In the genomic region with DNA sequence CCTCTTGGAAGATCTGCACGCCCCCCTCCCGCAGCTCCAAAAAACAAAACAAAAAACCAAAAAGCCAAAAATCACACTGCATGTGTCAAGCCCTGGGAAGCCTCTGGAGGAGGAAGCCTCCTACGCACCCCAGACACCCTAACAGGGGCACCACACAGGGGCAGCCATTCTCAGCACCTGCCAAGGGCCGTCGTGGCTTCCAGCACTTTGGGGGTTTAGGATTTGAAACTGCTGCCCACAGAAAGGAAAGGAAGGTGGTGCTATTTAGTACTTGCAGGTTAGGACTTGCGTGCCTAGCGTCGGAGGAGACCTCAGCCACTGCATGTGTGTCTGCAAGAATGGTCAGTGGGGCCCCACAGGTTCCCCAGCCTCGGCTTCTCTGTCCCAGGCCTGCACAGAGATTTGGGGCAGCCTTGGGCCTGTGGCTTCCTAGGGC, we compare ENCODE assay signal across 10 cellular contexts. TPM values are rescaled to one million over a fixed set of nuclear protein-coding genes. Genes with fewer than 3 reads are reported as not detected.
DNase-seq lines count a peak whose midpoint lies in the region; ATAC-seq and TF ChIP-seq lines count a peak whose summit lies in the region.
"Had no signal": no experiment of that assay in that cellular context is flagged by ENCODE, and none has a peak within 500 bp of the region (broad histone marks: within the 10 kb centered on the region; RNA-seq: fewer than 3 reads in every experiment).

No MANE protein-coding gene starts in this region.

- intact Hi-C loops in CD8-positive, alpha-beta T cell (cut with DNase I, micrococcal nuclease) = loop anchor here (1.0 to 2.0 kb wide), 3 partner anchors 9 to 23 kb away; no protein-coding TSS in a partner anchor
- intact Hi-C loops in vagina (cut with DNase I) = no loop called here

- CTCF ChIA-PET in CD8-positive, alpha-beta T cell (lab: Charles Lee) = interaction anchor here (1.0 to 3.5 kb wide), 8 partner anchors 20 to 127 kb away, joined by 3 to 27 read pairs (median 6); no protein-coding TSS in a partner anchor

- H3K4me3 Mint-ChIP-seq in CD8-positive, alpha-beta T cell = peak overlapping the region; percentile 87

- peaks cover 56% of the 10 kb centered on the region for H3K4me1 Mint-ChIP-seq in CD8-positive, alpha-beta T cell (ENCODE audit: low read depth)

- H3K27ac Mint-ChIP-seq in CD8-positive, alpha-beta T cell = peak overlapping the region; percentile 95
- H3K27ac Mint-ChIP-seq in activated naive CD4-positive, alpha-beta T cell treated with anti-CD3 and anti-CD28 coated beads, Interleukin-2, amount 50 U/mL, for 72 hours = peak overlapping the region; percentile 95 to 99

- H3K9me3 Mint-ChIP-seq in CD8-positive, alpha-beta T cell = no peaks in the 10 kb centered on the region
- H3K9me3 Mint-ChIP-seq in activated naive CD4-positive, alpha-beta T cell treated with anti-CD3 and anti-CD28 coated beads, Interleukin-2, amount 50 U/mL, for 72 hours = no peaks in the 10 kb centered on the region

- H3K9me3 ChIP-seq in CD8-positive, alpha-beta T cell (ENCODE audit: low read length) = no peaks in the 10 kb centered on the region
- no peaks in the 10 kb centered on the region for H3K9me3 ChIP-seq in vagina

- H3K27ac ChIP-seq in CD8-positive, alpha-beta T cell (ENCODE audit: low read depth, low read length) = peak overlapping the region; percentile 59
- no peak overlapping the region for H3K27ac ChIP-seq in vagina

- TF ChIP-seq CTCF in CD8-positive, alpha-beta T cell (IDR thresholded peaks at IDR 0.05) = no peak
- no peak for TF ChIP-seq CTCF in omental fat pad (IDR thresholded peaks at IDR 0.05)
- TF ChIP-seq CTCF in vagina (IDR thresholded peaks at IDR 0.05) = no peak

- ATAC-seq in CD8-positive, alpha-beta T cell = peak; percentile 21
- ATAC-seq in GM19397 (IDR thresholded peaks at IDR 0.05; ENCODE audit: unreplicated experiment) (peak; percentile 16), HG03342 (IDR thresholded peaks at IDR 0.05; ENCODE audit: unreplicated experiment) (peak; percentile 17), omental fat pad (ENCODE audit: low FRiP score) (no peak)
- peak; percentile 11 to 24 for ATAC-seq in activated naive CD4-positive, alpha-beta T cell treated with anti-CD3 and anti-CD28 coated beads, Interleukin-2, amount 50 U/mL, for 72 hours

- H3K36me3 Mint-ChIP-seq in CD8-positive, alpha-beta T cell = no peaks in the 10 kb centered on the region
- peaks cover 0 to 10% of the 10 kb centered on the region in 2 donors for H3K36me3 Mint-ChIP-seq in activated naive CD4-positive, alpha-beta T cell treated with anti-CD3 and anti-CD28 coated beads, Interleukin-2, amount 50 U/mL, for 72 hours

- H3K27me3 Mint-ChIP-seq in CD8-positive, alpha-beta T cell (ENCODE audit: low read depth) = no peaks in the 10 kb centered on the region

- DNase-seq in CD8-positive, alpha-beta T cell = no peak
- peak in 1 of 2 donors; percentile 67 for DNase-seq in activated naive CD4-positive, alpha-beta T cell treated with anti-CD3 and anti-CD28 coated beads, Interleukin-2, amount 50 U/mL, for 72 hours (ENCODE audit: low spot score in 2 of 2)
- DNase-seq in T-helper 9 cell = no peak
- no peak for DNase-seq in omental fat pad (ENCODE audit: low spot score)
- DNase-seq in vagina (ENCODE audit: extremely low spot score in 2 of 2) = no peak
- no peak for DNase-seq in globus pallidus (ENCODE audit: low spot score)
- DNase-seq: DND-41, left colon had no signal

- peak overlapping the region; percentile 72 for H3K4me3 ChIP-seq in CD8-positive, alpha-beta T cell (ENCODE audit: low read depth, low read length)
- no peak overlapping the region for H3K4me3 ChIP-seq in vagina

- no peaks in the 10 kb centered on the region for H3K36me3 ChIP-seq in CD8-positive, alpha-beta T cell (ENCODE audit: insufficient read depth, low read length)
- no peaks in the 10 kb centered on the region for H3K36me3 ChIP-seq in vagina

- no peak for TF ChIP-seq POLR2A in vagina (IDR thresholded peaks at IDR 0.05)

- H3K4me1 ChIP-seq in CD8-positive, alpha-beta T cell (ENCODE audit: insufficient read depth, low read length) = peaks cover 40% of the 10 kb centered on the region
- no peaks in the 10 kb centered on the region for H3K4me1 ChIP-seq in vagina

- POLR2A ChIA-PET in CD8-positive, alpha-beta T cell (lab: Charles Lee) = no interaction called here

- no peaks in the 10 kb centered on the region for H3K27me3 ChIP-seq in CD8-positive, alpha-beta T cell (ENCODE audit: insufficient read depth, low read length)
- no peaks in the 10 kb centered on the region for H3K27me3 ChIP-seq in vagina

RNA-seq across cellular contexts. Expression of gene GPR55, which starts 0.4 kb away (rescaled TPM):
- 1 to 10 TPM; 3.2 to 3.4 TPM for total RNA-seq in CD8-positive, alpha-beta T cell
- 10 to 100 TPM in 1 of 2 donors, 1 to 10 TPM in 1; 2.6 to 12.1 TPM for total RNA-seq in activated naive CD4-positive, alpha-beta T cell treated with anti-CD3 and anti-CD28 coated beads, Interleukin-2, amount 50 U/mL, for 72 hours
- under 1 TPM in 2 of 4 donors, not detected in 2; 0.12 to 0.19 TPM for total RNA-seq in omental fat pad
- total RNA-seq in vagina = 2.7 TPM
